In the genomic region with DNA sequence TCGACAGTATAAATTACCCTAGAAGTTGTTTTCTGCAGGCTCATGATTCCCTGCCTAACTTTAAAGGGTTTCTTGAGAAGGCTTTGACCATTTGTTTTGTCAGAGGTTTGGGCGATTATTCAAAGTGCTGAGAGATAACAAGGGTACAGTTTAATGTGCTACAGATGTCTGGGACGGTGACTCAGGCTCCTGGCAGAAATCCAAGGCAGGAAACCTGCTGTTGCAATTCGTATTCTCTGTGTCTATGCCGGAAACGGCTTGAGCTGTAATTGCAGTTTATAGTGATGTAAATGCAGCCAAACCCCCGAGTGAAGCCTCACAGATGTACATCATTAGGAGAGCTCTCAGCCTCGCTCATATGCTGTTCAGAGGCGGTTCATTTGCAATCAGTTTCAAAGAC, we compare ENCODE assay signal across 8 cellular contexts.
DNase-seq lines count a peak whose midpoint lies in the region; ATAC-seq and TF ChIP-seq lines count a peak whose summit lies in the region.

No MANE protein-coding gene starts in this region.

- intact Hi-C loops in tibial artery (cut with DNase I; ENCODE audit: low total_unique reads): no loop called here

- no peak for TF ChIP-seq CTCF in tibial artery (IDR thresholded peaks at IDR 0.05)

- H3K27ac ChIP-seq in ectodermal cell (ENCODE audit: insufficient read depth, low read depth, low read length, poor library complexity, severe bottlenecking) (peak overlapping the region; percentile 21), tibial artery (no peak overlapping the region)

- ATAC-seq in SK-N-SH treated with all-trans-retinoic acid at 6 μM for 48 hours (peak; percentile 99), GM21447 (IDR thresholded peaks at IDR 0.05; ENCODE audit: unreplicated experiment) (no peak)

- H3K27me3 ChIP-seq in ectodermal cell (ENCODE audit: control insufficient read depth, insufficient read depth, low read length, poor library complexity, severe bottlenecking) (no peaks in the 10 kb centered on the region), tibial artery (no peaks in the 10 kb centered on the region)

- H3K4me3 ChIP-seq in ectodermal cell (ENCODE audit: insufficient read depth, low read depth, low read length) (no peak overlapping the region), tibial artery (no peak overlapping the region)

- H3K4me1 ChIP-seq in ectodermal cell (ENCODE audit: control insufficient read depth, insufficient read depth, low read length) (peaks cover 12% of the 10 kb centered on the region), tibial artery (peaks cover 0 to 6% (median 0%) of the 10 kb centered on the region in 4 donors)

- 17 to 20% methylated on average over 9 of the region's 9 CpGs for WGBS in ectodermal cell, 2 experiments

- DNase-seq in activated T-cell treated with anti-CD3 and anti-CD28 coated beads for 48 hours (ENCODE audit: low read depth) (peak; percentile 38), NCI-H1105 treated with DMSO at 0.1 percent for 48 hours (lab: John Stamatoyannopoulos, UW) (peak; percentile 91), medulla oblongata (ENCODE audit: extremely low spot score) (peak; percentile 15), tibial artery (peak; percentile 67 to 70)
- DNase-seq in activated T-cell treated with anti-CD3 and anti-CD28 coated beads, Interleukin-2, amount 50 U/mL, for 1 hour: no peak

- H3K9me3 ChIP-seq in ectodermal cell (ENCODE audit: control insufficient read depth, low read length) (no peaks in the 10 kb centered on the region), tibial artery (no peaks in the 10 kb centered on the region)

- H3K36me3 ChIP-seq in ectodermal cell (ENCODE audit: control insufficient read depth, insufficient read depth, low read length) (no peaks in the 10 kb centered on the region), tibial artery (no peaks in the 10 kb centered on the region)

TF ChIP-seq in SK-N-SH treated with all-trans-retinoic acid at 6 μM for 48 hours, 23 proteins besides CTCF, POLR2A, EP300 and RAD21 (continues in another document):
- TF ChIP-seq ZC3H10 (CRISPR knock-in tag; IDR thresholded peaks at IDR 0.05) (0 out of 2 replicates have a peak, but pooled peaks have one; percentile 51), TOX (CRISPR knock-in tag; IDR thresholded peaks at IDR 0.05; ENCODE audit: borderline replicate concordance) (peak; percentile 89; the same call in 1 of the 2 replicates), SNAI2 (CRISPR knock-in tag; IDR thresholded peaks at IDR 0.05) (no peak; the same call in 1 of the 2 replicates), PPARA (CRISPR knock-in tag; IDR thresholded peaks at IDR 0.05; ENCODE audit: borderline replicate concordance) (no peak), CREB5 (CRISPR knock-in tag; IDR thresholded peaks at IDR 0.05; ENCODE audit: low read depth) (peak; percentile 69), OSR1 (CRISPR knock-in tag; IDR thresholded peaks at IDR 0.05) (no peak), GLIS3 (CRISPR knock-in tag; IDR thresholded peaks at IDR 0.05) (no peak), ARNTL (CRISPR knock-in tag; IDR thresholded peaks at IDR 0.05; ENCODE audit: borderline replicate concordance, low read depth) (no peak), CSDC2 (CRISPR knock-in tag; IDR thresholded peaks at IDR 0.05) (0 out of 2 replicates have a peak, but pooled peaks have one; percentile 19), ZNF565 (CRISPR knock-in tag; conservative IDR thresholded peaks at IDR 0.05; ENCODE audit: low read depth) (no peak), ISL1 (CRISPR knock-in tag; IDR thresholded peaks at IDR 0.05) (peak; percentile 93), TCF4 (CRISPR knock-in tag; IDR thresholded peaks at IDR 0.05; ENCODE audit: borderline replicate concordance) (peak; percentile 97), ESRRG (CRISPR knock-in tag; IDR thresholded peaks at IDR 0.05) (no peak), ZFP30 (CRISPR knock-in tag; IDR thresholded peaks at IDR 0.05) (no peak), ZNF8 (CRISPR knock-in tag; IDR thresholded peaks at IDR 0.05) (no peak; the same call in 1 of the 2 replicates), BACH2 (CRISPR knock-in tag; IDR thresholded peaks at IDR 0.05; ENCODE audit: borderline replicate concordance) (peak; percentile 43; the same call in 1 of the 2 replicates), RARB (CRISPR knock-in tag; IDR thresholded peaks at IDR 0.05) (0 out of 2 replicates have a peak, but pooled peaks have one; percentile 18), PATZ1 (CRISPR knock-in tag; IDR thresholded peaks at IDR 0.05; ENCODE audit: borderline replicate concordance) (0 out of 2 replicates have a peak, but pooled peaks have one; percentile 78)
- TF ChIP-seq, protein P1, sequence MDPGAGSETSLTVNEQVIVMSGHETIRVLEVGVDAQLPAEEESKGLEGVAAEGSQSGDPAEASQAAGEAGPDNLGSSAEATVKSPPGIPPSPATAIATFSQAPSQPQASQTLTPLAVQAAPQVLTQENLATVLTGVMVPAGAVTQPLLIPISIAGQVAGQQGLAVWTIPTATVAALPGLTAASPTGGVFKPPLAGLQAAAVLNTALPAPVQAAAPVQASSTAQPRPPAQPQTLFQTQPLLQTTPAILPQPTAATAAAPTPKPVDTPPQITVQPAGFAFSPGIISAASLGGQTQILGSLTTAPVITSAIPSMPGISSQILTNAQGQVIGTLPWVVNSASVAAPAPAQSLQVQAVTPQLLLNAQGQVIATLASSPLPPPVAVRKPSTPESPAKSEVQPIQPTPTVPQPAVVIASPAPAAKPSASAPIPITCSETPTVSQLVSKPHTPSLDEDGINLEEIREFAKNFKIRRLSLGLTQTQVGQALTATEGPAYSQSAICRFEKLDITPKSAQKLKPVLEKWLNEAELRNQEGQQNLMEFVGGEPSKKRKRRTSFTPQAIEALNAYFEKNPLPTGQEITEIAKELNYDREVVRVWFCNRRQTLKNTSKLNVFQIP (CRISPR knock-in tag; IDR thresholded peaks at IDR 0.05; ENCODE audit: borderline replicate concordance, low read depth): 0 out of 2 replicates have a peak, but pooled peaks have one; percentile 43
- TF ChIP-seq, protein P2, sequence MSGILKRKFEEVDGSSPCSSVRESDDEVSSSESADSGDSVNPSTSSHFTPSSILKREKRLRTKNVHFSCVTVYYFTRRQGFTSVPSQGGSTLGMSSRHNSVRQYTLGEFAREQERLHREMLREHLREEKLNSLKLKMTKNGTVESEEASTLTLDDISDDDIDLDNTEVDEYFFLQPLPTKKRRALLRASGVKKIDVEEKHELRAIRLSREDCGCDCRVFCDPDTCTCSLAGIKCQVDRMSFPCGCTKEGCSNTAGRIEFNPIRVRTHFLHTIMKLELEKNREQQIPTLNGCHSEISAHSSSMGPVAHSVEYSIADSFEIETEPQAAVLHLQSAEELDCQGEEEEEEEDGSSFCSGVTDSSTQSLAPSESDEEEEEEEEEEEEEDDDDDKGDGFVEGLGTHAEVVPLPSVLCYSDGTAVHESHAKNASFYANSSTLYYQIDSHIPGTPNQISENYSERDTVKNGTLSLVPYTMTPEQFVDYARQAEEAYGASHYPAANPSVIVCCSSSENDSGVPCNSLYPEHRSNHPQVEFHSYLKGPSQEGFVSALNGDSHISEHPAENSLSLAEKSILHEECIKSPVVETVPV (CRISPR knock-in tag; IDR thresholded peaks at IDR 0.05): peak; percentile 89; the same call in 1 of the 2 replicates
